Comparison of ENCODE assay signal across 24 cellular contexts in genomic region chr3:79257811-79258210, GRCh38.
"Had no signal": no experiment of that assay in that cellular context is flagged by ENCODE, and none has a peak within 500 bp of the region (broad histone marks: within the 10 kb centered on the region; RNA-seq: fewer than 3 reads in every experiment).

No MANE protein-coding gene starts in this region.

- H3K79me2 ChIP-seq: hepatocyte had no signal

- H3K36me3 ChIP-seq: esophagus squamous epithelium, gastroesophageal sphincter, heart left ventricle, left lung, lower lobe of right lung, ovary, sigmoid colon, spleen, suprapubic skin, transverse colon, upper lobe of right lung, uterus had no signal

- DNase-seq: cortex of kidney; effector memory CD8-positive, alpha-beta T cell; erythroblast; esophagus squamous epithelium; heart left ventricle; left cardiac atrium; left lung; lower lobe of right lung; natural killer cell; occipital lobe; ovary; posterior cingulate gyrus; psoas muscle; right cardiac atrium; sigmoid colon; spleen; stimulated activated naive B cell treated with anti-CD40 and anti-IgM and Interleukin-4, amounts not matched to agents 10 μg/mL and 1 μg/mL and 100 μg/mL, for 72 hours; transverse colon; upper lobe of right lung; uterus had no signal

- H3K4me2 ChIP-seq: hepatocyte had no signal

- H3K27me3 ChIP-seq: esophagus squamous epithelium, foreskin keratinocyte, gastroesophageal sphincter, heart left ventricle, hepatocyte, left lung, ovary, sigmoid colon, spleen, suprapubic skin, transverse colon, upper lobe of right lung, uterus had no signal

- H3K4me3 ChIP-seq: esophagus squamous epithelium, gastroesophageal sphincter, heart left ventricle, hepatocyte, left lung, lower lobe of right lung, ovary, psoas muscle, sigmoid colon, spleen, suprapubic skin, transverse colon, upper lobe of right lung, uterus had no signal

- H3K4me1 ChIP-seq: esophagus squamous epithelium, foreskin keratinocyte, gastroesophageal sphincter, left lung, lower lobe of right lung, psoas muscle, sigmoid colon, spleen, suprapubic skin, transverse colon, upper lobe of right lung, uterus had no signal

- H2AFZ ChIP-seq: hepatocyte had no signal

- H3K27ac ChIP-seq: esophagus squamous epithelium, foreskin keratinocyte, gastroesophageal sphincter, hepatocyte, left lung, lower lobe of right lung, ovary, psoas muscle, spleen, suprapubic skin, transverse colon, upper lobe of right lung, uterus had no signal

- H3K9me3 ChIP-seq: esophagus squamous epithelium, gastroesophageal sphincter, heart left ventricle, left lung, lower lobe of right lung, ovary, psoas muscle, sigmoid colon, suprapubic skin, transverse colon, upper lobe of right lung, uterus had no signal
